Comparison of ENCODE assay signal across 12 cellular contexts in the genomic region with DNA sequence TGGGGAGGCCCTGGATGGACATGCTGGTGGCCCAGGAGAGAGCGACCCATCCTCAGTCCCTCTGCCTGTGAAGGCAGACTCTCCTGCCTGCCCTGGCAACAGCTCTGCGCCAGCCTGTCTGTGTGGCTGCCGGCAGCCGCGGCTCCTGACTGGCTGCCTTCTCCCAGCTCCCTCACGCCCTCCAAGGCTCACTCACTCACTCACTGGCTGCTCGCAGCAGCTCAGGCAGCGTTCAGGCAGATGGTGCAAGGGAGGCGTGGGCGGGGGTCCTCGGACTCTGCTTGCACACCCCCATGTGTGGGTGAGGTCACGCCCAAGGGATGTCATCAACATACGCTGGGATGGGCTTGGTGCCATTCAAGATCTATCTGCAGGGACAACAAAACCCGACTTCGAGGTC.
DNase-seq lines count a peak whose midpoint lies in the region; ATAC-seq and TF ChIP-seq lines count a peak whose summit lies in the region.
"Had no signal": no experiment of that assay in that cellular context is flagged by ENCODE, and none has a peak within 500 bp of the region (broad histone marks: within the 10 kb centered on the region; RNA-seq: fewer than 3 reads in every experiment).

No MANE protein-coding gene starts in this region.

- no peaks in the 10 kb centered on the region for H3K9me3 Mint-ChIP-seq in brain
- H3K9me3 Mint-ChIP-seq in natural killer cell treated with Interleukin-12 subunit alpha and Interleukin-12 subunit beta and Interleukin-15 and Interleukin-18, amount 100 ng/mL, for 72 hours: no peaks in the 10 kb centered on the region
- H3K9me3 Mint-ChIP-seq: activated B cell treated with CpG ODN at 0.5 μM for 24 hours; activated naive CD4-positive, alpha-beta T cell treated with anti-CD3 and anti-CD28 coated beads for 36 hours; neural crest cell had no signal

- peak; percentile 74 for DNase-seq in NCI-H1092 treated with DMSO at 0.1 percent for 48 hours (lab: John Stamatoyannopoulos, UW)
- DNase-seq in hippocampal formation (lab: John Stamatoyannopoulos, UW): peak; percentile 38 to 61
- peak; percentile 81 for DNase-seq in sigmoid colon
- no peak for DNase-seq in natural killer cell treated with Interleukin-12 subunit alpha and Interleukin-12 subunit beta and Interleukin-15 and Interleukin-18, amount 100 ng/mL, for 72 hours (ENCODE audit: low spot score)
- DNase-seq in effector CD8-positive, alpha-beta T cell (lab: John Stamatoyannopoulos, UW): no peak
- DNase-seq in cortex of kidney (lab: John Stamatoyannopoulos, UW): no peak
- DNase-seq: activated B cell treated with CpG ODN at 0.5 μM for 24 hours; activated naive CD4-positive, alpha-beta T cell treated with anti-CD3 and anti-CD28 coated beads for 36 hours had no signal

- no peaks in the 10 kb centered on the region for H3K9me3 ChIP-seq in sigmoid colon
- H3K9me3 ChIP-seq: esophagus muscularis mucosa had no signal

- H3K27me3 ChIP-seq in sigmoid colon: no peaks in the 10 kb centered on the region
- H3K27me3 ChIP-seq: esophagus muscularis mucosa had no signal

- no peak for ATAC-seq in GM19452 (IDR thresholded peaks at IDR 0.05; ENCODE audit: unreplicated experiment)
- no peak for ATAC-seq in natural killer cell treated with Interleukin-12 subunit alpha and Interleukin-12 subunit beta and Interleukin-15 and Interleukin-18, amount 100 ng/mL, for 72 hours

- intact Hi-C loops in sigmoid colon (cut with DNase I): no loop called here

- no peak for TF ChIP-seq POLR2A in sigmoid colon (IDR thresholded peaks at IDR 0.05)

- H3K4me1 ChIP-seq in sigmoid colon: peaks cover 0 to 78% (median 64%) of the 10 kb centered on the region in 4 donors

- peak overlapping the region; percentile 52 to 99 (median 98) for H3K27ac Mint-ChIP-seq in brain
- no peak overlapping the region for H3K27ac Mint-ChIP-seq in natural killer cell treated with Interleukin-12 subunit alpha and Interleukin-12 subunit beta and Interleukin-15 and Interleukin-18, amount 100 ng/mL, for 72 hours
- H3K27ac Mint-ChIP-seq: activated B cell treated with CpG ODN at 0.5 μM for 24 hours; activated naive CD4-positive, alpha-beta T cell treated with anti-CD3 and anti-CD28 coated beads for 36 hours had no signal

- TF ChIP-seq CTCF in brain (conservative IDR thresholded peaks at IDR 0.05) (no peak), sigmoid colon (IDR thresholded peaks at IDR 0.05) (no peak)

- peaks cover 3% of the 10 kb centered on the region for H3K27me3 Mint-ChIP-seq in brain
- peaks cover 0 to 3% of the 10 kb centered on the region in 2 donors for H3K27me3 Mint-ChIP-seq in natural killer cell treated with Interleukin-12 subunit alpha and Interleukin-12 subunit beta and Interleukin-15 and Interleukin-18, amount 100 ng/mL, for 72 hours
- H3K27me3 Mint-ChIP-seq: activated B cell treated with CpG ODN at 0.5 μM for 24 hours had no signal

- WGBS in sigmoid colon, 2 donors: 72 to 76% methylated on average over 15 of the region's 15 CpGs

- peaks cover 8% of the 10 kb centered on the region for H3K36me3 Mint-ChIP-seq in brain
- H3K36me3 Mint-ChIP-seq in natural killer cell treated with Interleukin-12 subunit alpha and Interleukin-12 subunit beta and Interleukin-15 and Interleukin-18, amount 100 ng/mL, for 72 hours: no peaks in the 10 kb centered on the region

- peaks cover 83% of the 10 kb centered on the region for H3K4me1 Mint-ChIP-seq in brain
- no peaks in the 10 kb centered on the region for H3K4me1 Mint-ChIP-seq in natural killer cell treated with Interleukin-12 subunit alpha and Interleukin-12 subunit beta and Interleukin-15 and Interleukin-18, amount 100 ng/mL, for 72 hours (ENCODE audit: low read depth in 2 of 2)
- H3K4me1 Mint-ChIP-seq: activated B cell treated with CpG ODN at 0.5 μM for 24 hours had no signal

- peak overlapping the region in 2 of 4 donors; percentile 12 to 48 for H3K27ac ChIP-seq in sigmoid colon
- H3K27ac ChIP-seq: esophagus muscularis mucosa had no signal

- H3K36me3 ChIP-seq in sigmoid colon: no peaks in the 10 kb centered on the region

- H3K4me3 ChIP-seq in sigmoid colon: no peak overlapping the region
- H3K4me3 ChIP-seq: esophagus muscularis mucosa had no signal

- H3K4me3 Mint-ChIP-seq in brain: peak overlapping the region in 3 of 5 experiments; percentile 41 to 67 (median 63)
- H3K4me3 Mint-ChIP-seq in natural killer cell treated with Interleukin-12 subunit alpha and Interleukin-12 subunit beta and Interleukin-15 and Interleukin-18, amount 100 ng/mL, for 72 hours: no peak overlapping the region
- H3K4me3 Mint-ChIP-seq: activated B cell treated with CpG ODN at 0.5 μM for 24 hours; activated naive CD4-positive, alpha-beta T cell treated with anti-CD3 and anti-CD28 coated beads for 36 hours; neural crest cell had no signal

- no peak for TF ChIP-seq EP300 in sigmoid colon (IDR thresholded peaks at IDR 0.05)

Comparison
In these comparisons a context has a peak if more than half of its experiments do, and no peak if none do; other contexts are left out.
1. DNase-seq: peak in NCI-H1092 treated with DMSO at 0.1 percent for 48 hours (single experiment), hippocampal formation (2 of 2) and sigmoid colon (single experiment); none in natural killer cell treated with Interleukin-12 subunit alpha and Interleukin-12 subunit beta and Interleukin-15 and Interleukin-18, amount 100 ng/mL, for 72 hours (single experiment), effector CD8-positive, alpha-beta T cell (single experiment) and cortex of kidney (single experiment).
2. H3K27ac Mint-ChIP-seq: peak in brain (5 of 5); none in natural killer cell treated with Interleukin-12 subunit alpha and Interleukin-12 subunit beta and Interleukin-15 and Interleukin-18, amount 100 ng/mL, for 72 hours (0 of 2).